23 cellular contexts compared by ENCODE assay signal in the genomic region with DNA sequence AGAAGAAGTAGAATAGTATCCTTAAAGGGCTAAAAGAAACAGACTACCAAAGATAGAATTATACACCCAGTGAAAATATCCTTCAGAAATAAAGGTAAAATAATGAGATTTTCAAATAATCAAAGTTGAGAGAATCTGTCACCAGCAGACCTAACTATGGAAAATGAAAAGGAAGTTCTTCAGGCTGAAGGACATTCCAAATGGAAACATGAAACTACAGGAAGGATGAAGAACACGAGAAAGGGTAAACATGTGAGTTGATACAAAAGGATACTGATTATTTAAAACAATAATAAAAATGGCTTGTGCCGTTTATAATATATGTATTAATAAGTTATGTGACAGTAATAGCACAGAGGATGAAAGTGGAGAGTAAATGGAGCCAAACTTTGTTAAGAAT. TPM values are rescaled to one million over a fixed set of nuclear protein-coding genes. Genes with fewer than 3 reads are reported as not detected.
DNase-seq lines count a peak whose midpoint lies in the region; FAIRE-seq and TF ChIP-seq lines count a peak whose summit lies in the region.
"Had no signal": no experiment of that assay in that cellular context is flagged by ENCODE, and none has a peak within 500 bp of the region (broad histone marks: within the 10 kb centered on the region; RNA-seq: fewer than 3 reads in every experiment).

No MANE protein-coding gene starts in this region.

- DNase-seq in D721Med (ENCODE audit: insufficient read length, low spot score) (no peak), dermis blood vessel endothelial cell (peak; percentile 13), lung microvascular endothelial cell (ENCODE audit: low read depth in 2 of 2) (peak; percentile 24 to 58), NCI-H1048 (lab: John Stamatoyannopoulos, UW) (no peak), T1000 (lab: John Stamatoyannopoulos, UW) (no peak)
- DNase-seq: 8988T; AML-193; Caco-2; Calu3; CD4-positive, alpha-beta T cell; CD8-positive, alpha-beta T cell; DMS 273 treated with DMSO at 0.1 percent for 48 hours; DMS153; DMS53; DMS79; DND-41; EL; GDM1 had no signal

- TF ChIP-seq CTCF in D721Med (IDR thresholded peaks at IDR 0.05; ENCODE audit: insufficient read depth, missing control alignments): no peak

- FAIRE-seq in D721Med (lab: Jason Lieb, UNC): peak; percentile 29
- FAIRE-seq: A549, GM12878, GM12892, GM18507 had no signal

RNA-seq across cellular contexts. Expression of a gene that starts 57.1 kb away (rescaled TPM):
- total RNA-seq in dermis blood vessel endothelial cell (0.19 and 0.51 TPM in 2 replicates), lung microvascular endothelial cell (under 0.01 and 0.20 TPM in 2 replicates)
- total RNA-seq: Daoy had no signal

Comparison
In these comparisons a context has a peak if more than half of its experiments do, and no peak if none do; other contexts are left out.
1. DNase-seq: peak in dermis blood vessel endothelial cell (single experiment) and lung microvascular endothelial cell (2 of 2); none in D721Med (single experiment), NCI-H1048 (single experiment) and T1000 (single experiment).